ENCODE assay signal across 1 cellular context in genomic region chr10:647019-647418, GRCh38. TPM values are rescaled to one million over a fixed set of nuclear protein-coding genes. Genes with fewer than 3 reads are reported as not detected.
"Had no signal": no experiment of that assay in that cellular context is flagged by ENCODE, and none has a peak within 500 bp of the region (broad histone marks: within the 10 kb centered on the region; RNA-seq: fewer than 3 reads in every experiment).

No MANE protein-coding gene starts in this region.

RNA-seq across cellular contexts. Expression of gene DIP2C, which starts 42.4 kb away (rescaled TPM):
- total RNA-seq: K562 had no signal
